ENCODE assay signal across 10 cellular contexts in the genomic region with DNA sequence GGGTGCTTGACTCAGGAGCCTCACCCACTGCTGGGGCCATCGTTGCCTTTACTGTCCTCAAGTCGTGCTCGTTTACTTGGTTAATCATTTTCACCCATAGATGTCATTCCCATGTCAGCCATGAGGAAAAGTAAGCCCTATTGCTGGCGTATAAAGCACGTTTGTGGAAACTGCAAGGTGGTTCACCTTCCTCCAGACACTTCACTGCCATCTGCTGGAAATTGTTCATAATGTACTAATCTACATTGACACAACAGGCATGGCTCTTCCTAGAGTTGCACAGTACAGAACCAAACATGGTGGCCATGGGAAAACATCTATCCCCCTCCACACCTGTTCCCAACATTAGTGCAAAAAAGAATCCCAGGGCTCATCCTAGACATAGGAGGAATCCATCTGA.
DNase-seq lines count a peak whose midpoint lies in the region; ATAC-seq, FAIRE-seq and TF ChIP-seq lines count a peak whose summit lies in the region.
"Had no signal": no experiment of that assay in that cellular context is flagged by ENCODE, and none has a peak within 500 bp of the region (broad histone marks: within the 10 kb centered on the region; RNA-seq: fewer than 3 reads in every experiment).

No MANE protein-coding gene starts in this region.

- DNase-seq in A172 (ENCODE audit: low spot score) (peak; percentile 44), H54 (ENCODE audit: insufficient read length, low spot score) (peak; percentile 9), OCI-M1 (lab: John Stamatoyannopoulos, UW) (peak; percentile 32), inferior parietal cortex (ENCODE audit: extremely low spot score) (peak; percentile 69), NCI-H187 (lab: John Stamatoyannopoulos, UW) (no peak)
- DNase-seq in activated naive CD4-positive, alpha-beta T cell treated with Interleukin-2 at 50 U/mL for 16 hours, result no peak
- DNase-seq in stimulated activated naive CD4-positive, alpha-beta T cell (lab: John Stamatoyannopoulos, UW), result no peak
- DNase-seq: natural killer cell had no signal

- FAIRE-seq in H54 (lab: Jason Lieb, UNC), result no peak
- FAIRE-seq: endothelial cell of umbilical vein had no signal

- no peak for TF ChIP-seq POLR2A in H54 (IDR thresholded peaks at IDR 0.05; ENCODE audit: low read depth, low read length)

- ATAC-seq in HG02840 (IDR thresholded peaks at IDR 0.05; ENCODE audit: low FRiP score, unreplicated experiment), result no peak
- ATAC-seq: natural killer cell had no signal

Comparison
In these comparisons a context has a peak if more than half of its experiments do, and no peak if none do; other contexts are left out.
1. DNase-seq: peak in A172 (single experiment), H54 (single experiment), OCI-M1 (single experiment) and inferior parietal cortex (single experiment); none in NCI-H187 (0 of 2), activated naive CD4-positive, alpha-beta T cell treated with Interleukin-2 at 50 U/mL for 16 hours (single experiment) and stimulated activated naive CD4-positive, alpha-beta T cell (0 of 6).